Comparison of ENCODE assay signal across 8 cellular contexts in genomic region chr20:44747166-44748004, GRCh38. TPM values are rescaled to one million over a fixed set of nuclear protein-coding genes. Genes with fewer than 3 reads are reported as not detected.
DNase-seq lines count a peak whose midpoint lies in the region; ATAC-seq and TF ChIP-seq lines count a peak whose summit lies in the region.

No MANE protein-coding gene starts in this region.

- peak overlapping the region; percentile 36 for H2AK9ac ChIP-seq in IMR-90 (replicated peaks; ENCODE audit: low read depth, low read length, poor library complexity)

- DNase-seq in Caco-2 = peak; percentile 91 to 96
- DNase-seq in IMR-90 = peak; percentile 53
- peak; percentile 84 for DNase-seq in NT2/D1 (ENCODE audit: low read depth, low spot score)
- DNase-seq in activated T-cell treated with anti-CD3 and anti-CD28 coated beads for 48 hours (ENCODE audit: low read depth) = peak; percentile 58
- DNase-seq in esophagus squamous epithelium (lab: John Stamatoyannopoulos, UW) = no peak
- DNase-seq in naive B cell = peak; percentile 24
- peak; percentile 65 to 76 for DNase-seq in stimulated activated naive CD8-positive, alpha-beta T cell treated with anti-CD3 and anti-CD28 coated beads, Interleukin-15, amount 100 ng/mL, for 72 hours

- peak; percentile 92 to 96 for TF ChIP-seq CTCF in Caco-2 (IDR thresholded peaks at IDR 0.05; ENCODE audit: insufficient read depth in 1 of 2, low read depth in 1 of 2, low read length in 1 of 2, severe bottlenecking in 1 of 2, unreplicated experiment in 1 of 2)
- peak; percentile 66 for TF ChIP-seq CTCF in IMR-90 (conservative IDR thresholded peaks at IDR 0.05; ENCODE audit: low read depth, low read length)
- peak; percentile 45 to 69 (median 64) for TF ChIP-seq CTCF in esophagus squamous epithelium (IDR thresholded peaks at IDR 0.05)

- H3K36me3 ChIP-seq in Caco-2 (ENCODE audit: control insufficient read depth, insufficient read depth, low read length) = no peaks in the 10 kb centered on the region
- no peaks in the 10 kb centered on the region for H3K36me3 ChIP-seq in IMR-90 (ENCODE audit: control insufficient read depth, insufficient read depth, low read length)
- no peaks in the 10 kb centered on the region for H3K36me3 ChIP-seq in NT2/D1 (ENCODE audit: insufficient read depth, insufficient read length, low read length)
- H3K36me3 ChIP-seq in esophagus squamous epithelium = no peaks in the 10 kb centered on the region

- no peaks in the 10 kb centered on the region for H3K9me3 ChIP-seq in Caco-2
- no peaks in the 10 kb centered on the region for H3K9me3 ChIP-seq in IMR-90 (ENCODE audit: control insufficient read depth, insufficient read depth, low read length)
- H3K9me3 ChIP-seq in NT2/D1 (ENCODE audit: insufficient read depth, low read length) = no peaks in the 10 kb centered on the region
- no peaks in the 10 kb centered on the region for H3K9me3 ChIP-seq in esophagus squamous epithelium

- peak; percentile 54 for TF ChIP-seq RAD21 in IMR-90 (IDR thresholded peaks at IDR 0.05; ENCODE audit: low read length)

- no peaks in the 10 kb centered on the region for H3K79me1 ChIP-seq in IMR-90 (ENCODE audit: low read depth in 1 of 2, low read length in 2 of 2)

- BruUV-seq in Caco-2 (replicated peaks; lab: Mats Ljungman, UMichigan) = no TSS peak
- no TSS peak for BruUV-seq in IMR-90 (replicated peaks; lab: Mats Ljungman, UMichigan)

- H3K4me2 ChIP-seq in IMR-90 (ENCODE audit: low read depth, low read length) = no peak overlapping the region

- intact Hi-C loops in Caco-2 (cut with micrococcal nuclease; ENCODE audit: unreplicated experiment) (loop anchor here (1.0 to 2.0 kb wide), 5 partner anchors 11 to 120 kb away; no protein-coding TSS in a partner anchor), IMR-90 (cut with micrococcal nuclease) (loop anchor here (1.0 to 5.0 kb wide), 3 partner anchors 120 to 545 kb away; no protein-coding TSS in a partner anchor), esophagus squamous epithelium (cut with DNase I) (loop anchor here (5.0 kb wide), 1 partner anchor 120 kb away; no protein-coding TSS in a partner anchor)

- in situ Hi-C loops in IMR-90 (cut with MboI; ENCODE audit: low sequenced_read_pairs) = no loop called here

- H3K27ac ChIP-seq in IMR-90 (ENCODE audit: insufficient read depth, low read length) (no peak overlapping the region), esophagus squamous epithelium (no peak overlapping the region)

- H4K20me1 ChIP-seq in IMR-90 (ENCODE audit: insufficient read depth, low read length) = no peaks in the 10 kb centered on the region; the same call in 1 of the 2 replicates

- H3K27me3 Mint-ChIP-seq in Caco-2 (ENCODE audit: insufficient read depth, unreplicated experiment) = peaks cover 6% of the 10 kb centered on the region
- H3K27me3 Mint-ChIP-seq in naive B cell = peaks cover 52 to 72% (median 72%) of the 10 kb centered on the region in 3 donors
- peaks cover 61% of the 10 kb centered on the region for H3K27me3 Mint-ChIP-seq in stimulated activated naive CD8-positive, alpha-beta T cell treated with anti-CD3 and anti-CD28 coated beads, Interleukin-15, amount 100 ng/mL, for 72 hours

- H3K4me3 ChIP-seq in Caco-2 (ENCODE audit: low read depth, low read length) (no peak overlapping the region), IMR-90 (ENCODE audit: insufficient read depth, low read depth, low read length) (no peak overlapping the region), NT2/D1 (ENCODE audit: insufficient read length, low read depth) (no peak overlapping the region), esophagus squamous epithelium (no peak overlapping the region)

- peaks cover 2% of the 10 kb centered on the region; the same call in 1 of the 2 replicates for H3K27me3 ChIP-seq in Caco-2 (replicated peaks; ENCODE audit: control insufficient read depth, insufficient read depth, low read length)
- H3K27me3 ChIP-seq in IMR-90 (ENCODE audit: control insufficient read depth, insufficient read depth, low read length) = peaks cover 82% of the 10 kb centered on the region
- H3K27me3 ChIP-seq in NT2/D1 (ENCODE audit: insufficient read depth, insufficient read length) = peaks cover 38% of the 10 kb centered on the region
- peaks cover 0 to 71% (median 0%) of the 10 kb centered on the region in 4 donors for H3K27me3 ChIP-seq in esophagus squamous epithelium

- H2AFZ ChIP-seq in IMR-90 (replicated peaks; ENCODE audit: low read length, poor library complexity) = peak overlapping the region; percentile 14

- H3K4me3 Mint-ChIP-seq in Caco-2 (ENCODE audit: unreplicated experiment) (peak overlapping the region; percentile 66), naive B cell (peak overlapping the region in 7 of 8 donors; percentile 44 to 85 (median 65))
- peak overlapping the region; percentile 80 to 81 for H3K4me3 Mint-ChIP-seq in stimulated activated naive CD8-positive, alpha-beta T cell treated with anti-CD3 and anti-CD28 coated beads, Interleukin-15, amount 100 ng/mL, for 72 hours

- ATAC-seq in IMR-90 (ENCODE audit: low read depth) (peak; percentile 64), naive B cell (ENCODE audit: low read depth in 2 of 2) (peak; percentile 42 to 51), HG02763 (IDR thresholded peaks at IDR 0.05; ENCODE audit: unreplicated experiment) (no peak)
- peak; percentile 69 for ATAC-seq in stimulated activated naive CD8-positive, alpha-beta T cell treated with anti-CD3 and anti-CD28 coated beads, Interleukin-15, amount 100 ng/mL, for 72 hours

- no peak overlapping the region for H2AK5ac ChIP-seq in IMR-90 (ENCODE audit: low read depth, low read length)

- H2BK20ac ChIP-seq in IMR-90 (ENCODE audit: low read depth, low read length) = no peak overlapping the region

- no peak overlapping the region for H4K91ac ChIP-seq in IMR-90 (ENCODE audit: insufficient read depth, low read depth, low read length)

- H3K9me3 Mint-ChIP-seq in Caco-2 (ENCODE audit: unreplicated experiment) (no peaks in the 10 kb centered on the region), naive B cell (no peaks in the 10 kb centered on the region)
- H3K9me3 Mint-ChIP-seq in stimulated activated naive CD8-positive, alpha-beta T cell treated with anti-CD3 and anti-CD28 coated beads, Interleukin-15, amount 100 ng/mL, for 72 hours = no peaks in the 10 kb centered on the region

- no peak overlapping the region for H4K5ac ChIP-seq in IMR-90 (ENCODE audit: low read depth, low read length)

- no peak overlapping the region for H2BK120ac ChIP-seq in IMR-90 (ENCODE audit: low read depth, low read length)

- peaks cover 11% of the 10 kb centered on the region for H3K4me1 ChIP-seq in Caco-2
- H3K4me1 ChIP-seq in IMR-90 (ENCODE audit: control insufficient read depth, insufficient read depth, low read length) = peaks cover 1% of the 10 kb centered on the region; the same call in 1 of the 2 replicates
- peaks cover 14% of the 10 kb centered on the region for H3K4me1 ChIP-seq in NT2/D1 (ENCODE audit: insufficient read depth, insufficient read length)
- peaks cover 14 to 40% (median 16%) of the 10 kb centered on the region in 3 donors for H3K4me1 ChIP-seq in esophagus squamous epithelium

- peaks cover 14% of the 10 kb centered on the region for H3K36me3 Mint-ChIP-seq in Caco-2 (ENCODE audit: insufficient read depth, unreplicated experiment)
- H3K36me3 Mint-ChIP-seq in naive B cell = no peaks in the 10 kb centered on the region

- H3K14ac ChIP-seq in IMR-90 (replicated peaks; ENCODE audit: low read depth, low read length) = no peak overlapping the region

- H3K18ac ChIP-seq in IMR-90 (ENCODE audit: low read depth, low read length) = no peak overlapping the region

- H3K9me1 ChIP-seq in IMR-90 (ENCODE audit: insufficient read depth, low read length) = no peaks in the 10 kb centered on the region

- dilution Hi-C loops in IMR-90 (cut with HindIII; ENCODE audit: low sequenced_read_pairs, unreplicated experiment) = no loop called here

- H3K4me1 Mint-ChIP-seq in Caco-2 (ENCODE audit: low read depth, unreplicated experiment) (peaks cover 15% of the 10 kb centered on the region), naive B cell (peaks cover 6 to 13% (median 10%) of the 10 kb centered on the region in 3 donors)
- peaks cover 19% of the 10 kb centered on the region for H3K4me1 Mint-ChIP-seq in stimulated activated naive CD8-positive, alpha-beta T cell treated with anti-CD3 and anti-CD28 coated beads, Interleukin-15, amount 100 ng/mL, for 72 hours

- H3K4ac ChIP-seq in IMR-90 (ENCODE audit: low read depth, low read length) = no peak overlapping the region

- H4K8ac ChIP-seq in IMR-90 (ENCODE audit: low read depth in 2 of 2, low read length in 2 of 2) = no peak overlapping the region

- H3K27ac Mint-ChIP-seq in Caco-2 (ENCODE audit: unreplicated experiment) = peak overlapping the region; percentile 85
- peak overlapping the region in 2 of 6 donors; percentile 16 to 72 for H3K27ac Mint-ChIP-seq in naive B cell
- H3K27ac Mint-ChIP-seq in stimulated activated naive CD8-positive, alpha-beta T cell treated with anti-CD3 and anti-CD28 coated beads, Interleukin-15, amount 100 ng/mL, for 72 hours = peak overlapping the region; percentile 96 to 97

- POLR2A ChIA-PET in Caco-2 (lab: Charles Lee) (interaction anchor here (1.7 kb wide), 1 partner anchor 138 kb away, joined by 4 read pairs; the partner anchor contains the start of gene YWHAB), IMR-90 (lab: Charles Lee; ENCODE audit: unreplicated experiment) (no interaction called here)

- TF ChIP-seq POLR2A in IMR-90 (IDR thresholded peaks at IDR 0.05; ENCODE audit: low read depth, low read length) (no peak), esophagus squamous epithelium (IDR thresholded peaks at IDR 0.05) (no peak)

- H2BK5ac ChIP-seq in IMR-90 (ENCODE audit: low read depth, low read length, poor library complexity, severe bottlenecking) = no peak overlapping the region

- CTCF ChIA-PET in Caco-2 (lab: Charles Lee) (interaction anchor here (0.5 to 2.3 kb wide), 37 partner anchors 8 to 399 kb away, joined by 3 to 27 read pairs (median 4); partner anchors contain the start of gene YWHAB), IMR-90 (lab: Yijun Ruan, JAX) (interaction anchor here (0.7 to 1.5 kb wide), 5 partner anchors 33 to 348 kb away, joined by 3 to 4 read pairs (median 4); no protein-coding TSS in a partner anchor)

- H2BK15ac ChIP-seq in IMR-90 (ENCODE audit: low read depth, low read length) = no peak overlapping the region

- 20% methylated on average over 1 of the region's 5 CpGs; no CpG with 5 or more reads in 1 of the 2 experiments for WGBS in IMR-90 (ENCODE audit: extremely low coverage in 2 of 2, insufficient read length in 1 of 2), 2 experiments
- 3 to 10% methylated on average over 4 to 5 of the region's 5 CpGs for WGBS in esophagus squamous epithelium, 2 donors

- H3K23ac ChIP-seq in IMR-90 (ENCODE audit: low read depth, low read length) = no peak overlapping the region

- H3K9ac ChIP-seq in IMR-90 (ENCODE audit: low read depth, low read length) (no peak overlapping the region), NT2/D1 (ENCODE audit: insufficient read length, low read depth) (no peak overlapping the region)

- H3K56ac ChIP-seq in IMR-90 (ENCODE audit: extremely low read depth, insufficient read depth, low read length) = no peak overlapping the region

RNA-seq across cellular contexts. Expression of gene KCNK15, which starts 1.7 kb away (rescaled TPM):
- total RNA-seq in Caco-2 (2022) = 2.9 and 3.4 TPM in 2 replicates
- not detected in 2 replicates for total RNA-seq in IMR-90 (2012; rRNA removed)
- not detected in 2 replicates for polyA plus RNA-seq in IMR-90 (2012; rRNA removed)
- not detected in 2 replicates for polyA plus RNA-seq in IMR-90 (2012; cell fraction: cytosol; rRNA removed)
- not detected in 2 replicates for polyA plus RNA-seq in IMR-90 (2012; cell fraction: nucleus; rRNA removed; ENCODE audit: low replicate concordance)
- 1 to 10 TPM in 1 of 4 donors, under 1 TPM in 2, not detected in 1; 0.13 to 2.5 (median 0.23) TPM for total RNA-seq in esophagus squamous epithelium
- not detected for polyA plus RNA-seq in naive B cell (ENCODE audit: low read depth in 6 of 6)

RNA-seq across cellular contexts. Expression of gene CCN5, which starts 32.2 kb away (rescaled TPM):
- not detected in 2 replicates for total RNA-seq in Caco-2 (2022)
- not detected in 2 replicates for total RNA-seq in IMR-90 (2012; rRNA removed)
- polyA plus RNA-seq in IMR-90 (2012; rRNA removed) = not detected in 2 replicates
- 0.12 TPM in 1 of 2 replicates, not detected in the other for polyA plus RNA-seq in IMR-90 (2012; cell fraction: cytosol; rRNA removed)
- polyA plus RNA-seq in IMR-90 (2012; cell fraction: nucleus; rRNA removed; ENCODE audit: low replicate concordance) = 0.02 and 0.13 TPM in 2 replicates
- 10 to 100 TPM in 3 of 4 donors, 1 to 10 TPM in 1; 6.7 to 83.9 (median 31.0) TPM for total RNA-seq in esophagus squamous epithelium
- not detected for polyA plus RNA-seq in naive B cell (ENCODE audit: low read depth in 6 of 6)
